ENCODE assay signal across 1 cellular context in genomic region chr17:20267459-20267842, GRCh38.
TF ChIP-seq lines count a peak whose summit lies in the region.

No MANE protein-coding gene starts in this region.

TF ChIP-seq in GM23338, 12 proteins besides CTCF, POLR2A, EP300 and RAD21 (continued from another document):
- TF ChIP-seq, protein P1, sequence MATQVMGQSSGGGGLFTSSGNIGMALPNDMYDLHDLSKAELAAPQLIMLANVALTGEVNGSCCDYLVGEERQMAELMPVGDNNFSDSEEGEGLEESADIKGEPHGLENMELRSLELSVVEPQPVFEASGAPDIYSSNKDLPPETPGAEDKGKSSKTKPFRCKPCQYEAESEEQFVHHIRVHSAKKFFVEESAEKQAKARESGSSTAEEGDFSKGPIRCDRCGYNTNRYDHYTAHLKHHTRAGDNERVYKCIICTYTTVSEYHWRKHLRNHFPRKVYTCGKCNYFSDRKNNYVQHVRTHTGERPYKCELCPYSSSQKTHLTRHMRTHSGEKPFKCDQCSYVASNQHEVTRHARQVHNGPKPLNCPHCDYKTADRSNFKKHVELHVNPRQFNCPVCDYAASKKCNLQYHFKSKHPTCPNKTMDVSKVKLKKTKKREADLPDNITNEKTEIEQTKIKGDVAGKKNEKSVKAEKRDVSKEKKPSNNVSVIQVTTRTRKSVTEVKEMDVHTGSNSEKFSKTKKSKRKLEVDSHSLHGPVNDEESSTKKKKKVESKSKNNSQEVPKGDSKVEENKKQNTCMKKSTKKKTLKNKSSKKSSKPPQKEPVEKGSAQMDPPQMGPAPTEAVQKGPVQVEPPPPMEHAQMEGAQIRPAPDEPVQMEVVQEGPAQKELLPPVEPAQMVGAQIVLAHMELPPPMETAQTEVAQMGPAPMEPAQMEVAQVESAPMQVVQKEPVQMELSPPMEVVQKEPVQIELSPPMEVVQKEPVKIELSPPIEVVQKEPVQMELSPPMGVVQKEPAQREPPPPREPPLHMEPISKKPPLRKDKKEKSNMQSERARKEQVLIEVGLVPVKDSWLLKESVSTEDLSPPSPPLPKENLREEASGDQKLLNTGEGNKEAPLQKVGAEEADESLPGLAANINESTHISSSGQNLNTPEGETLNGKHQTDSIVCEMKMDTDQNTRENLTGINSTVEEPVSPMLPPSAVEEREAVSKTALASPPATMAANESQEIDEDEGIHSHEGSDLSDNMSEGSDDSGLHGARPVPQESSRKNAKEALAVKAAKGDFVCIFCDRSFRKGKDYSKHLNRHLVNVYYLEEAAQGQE (IDR thresholded peaks at IDR 0.05; ENCODE audit: unreplicated experiment) = no peak
- TF ChIP-seq JUNB (IDR thresholded peaks at IDR 0.05; ENCODE audit: unreplicated experiment) (no peak), EZH2phosphoT487 (IDR thresholded peaks at IDR 0.05; ENCODE audit: unreplicated experiment) (no peak)
- TF ChIP-seq, protein P2, sequence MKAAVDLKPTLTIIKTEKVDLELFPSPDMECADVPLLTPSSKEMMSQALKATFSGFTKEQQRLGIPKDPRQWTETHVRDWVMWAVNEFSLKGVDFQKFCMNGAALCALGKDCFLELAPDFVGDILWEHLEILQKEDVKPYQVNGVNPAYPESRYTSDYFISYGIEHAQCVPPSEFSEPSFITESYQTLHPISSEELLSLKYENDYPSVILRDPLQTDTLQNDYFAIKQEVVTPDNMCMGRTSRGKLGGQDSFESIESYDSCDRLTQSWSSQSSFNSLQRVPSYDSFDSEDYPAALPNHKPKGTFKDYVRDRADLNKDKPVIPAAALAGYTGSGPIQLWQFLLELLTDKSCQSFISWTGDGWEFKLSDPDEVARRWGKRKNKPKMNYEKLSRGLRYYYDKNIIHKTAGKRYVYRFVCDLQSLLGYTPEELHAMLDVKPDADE (IDR thresholded peaks at IDR 0.05) = no peak
